25 cellular contexts compared by ENCODE assay signal in the genomic region with DNA sequence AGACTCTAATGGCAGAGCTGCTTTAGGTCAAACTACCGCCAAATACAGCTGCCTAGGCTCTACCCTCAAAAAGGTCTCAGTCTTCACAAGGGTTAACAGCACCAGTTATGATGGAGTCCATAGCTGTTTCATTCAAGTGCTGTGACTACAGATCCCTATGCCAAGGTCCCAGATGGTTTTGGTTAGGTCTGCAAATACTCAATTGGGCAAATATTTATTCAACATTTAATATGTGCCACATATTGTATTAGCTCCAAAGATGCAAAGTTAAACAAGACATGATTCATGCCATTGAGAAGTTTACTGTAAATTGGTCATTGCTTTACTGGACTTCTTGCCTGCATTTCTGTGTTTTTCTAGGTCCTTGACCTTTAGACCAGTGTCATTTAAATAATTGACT. TPM values are rescaled to one million over a fixed set of nuclear protein-coding genes. Genes with fewer than 3 reads are reported as not detected.
"Had no signal": no experiment of that assay in that cellular context is flagged by ENCODE, and none has a peak within 500 bp of the region (broad histone marks: within the 10 kb centered on the region; RNA-seq: fewer than 3 reads in every experiment).

No MANE protein-coding gene starts in this region.

- H3K9me3 ChIP-seq: breast epithelium, gastrocnemius medialis, left ventricle myocardium inferior, spleen, suprapubic skin, tibial artery, upper lobe of right lung had no signal

- H3K4me1 ChIP-seq: breast epithelium, gastrocnemius medialis, left ventricle myocardium inferior, spleen, suprapubic skin, tibial artery, upper lobe of right lung had no signal

- ATAC-seq: activated naive CD4-positive, alpha-beta T cell treated with anti-CD3 and anti-CD28 coated beads, Interleukin-2, amount 50 U/mL, for 72 hours; activated T-cell treated with anti-CD3 and anti-CD28 coated beads, Interleukin-2, amount 50 U/mL, for 72 hours; esophagus mucosa; gastrocnemius medialis; right cardiac atrium; upper lobe of right lung had no signal

- H3K27me3 ChIP-seq: breast epithelium, gastrocnemius medialis, spleen, suprapubic skin, tibial artery, upper lobe of right lung had no signal

- H3K27ac ChIP-seq: breast epithelium, gastrocnemius medialis, left ventricle myocardium inferior, spleen, suprapubic skin, tibial artery, upper lobe of right lung, VCaP had no signal

- H3K36me3 ChIP-seq: breast epithelium, gastrocnemius medialis, left ventricle myocardium inferior, spleen, suprapubic skin, tibial artery, upper lobe of right lung had no signal

- H3K4me3 ChIP-seq: breast epithelium, gastrocnemius medialis, left ventricle myocardium inferior, spleen, suprapubic skin, tibial artery, upper lobe of right lung had no signal

- DNase-seq: activated CD4-positive, alpha-beta T cell treated with anti-CD3 and anti-CD28 coated beads for 4 hours; activated CD4-positive, alpha-beta T cell treated with anti-CD3 and anti-CD28 coated beads, Interleukin-2, amount 50 U/mL, for 4 hours; activated naive CD4-positive, alpha-beta T cell; activated T-cell treated with anti-CD3 and anti-CD28 coated beads for 4 hours; activated T-cell treated with anti-CD3 and anti-CD28 coated beads, Interleukin-2, amount 50 U/mL, for 72 hours; central memory CD4-positive, alpha-beta T cell; gastrocnemius medialis; hypothalamus; kidney glomerular epithelial cell; left ventricle myocardium inferior; posterior cingulate gyrus; right cardiac atrium; spleen; stimulated activated naive CD4-positive, alpha-beta T cell; T-helper 9 cell; tibial artery; upper lobe of right lung had no signal

RNA-seq across cellular contexts. Expression of a gene that starts 55.8 kb away (rescaled TPM):
- total RNA-seq: activated naive CD4-positive, alpha-beta T cell treated with anti-CD3 and anti-CD28 coated beads, Interleukin-2, amount 50 U/mL, for 72 hours; activated T-cell treated with anti-CD3 and anti-CD28 coated beads, Interleukin-2, amount 50 U/mL, for 72 hours; breast epithelium; esophagus mucosa; gastrocnemius medialis; left ventricle myocardium inferior; lung microvascular endothelial cell; mucosa of gallbladder; osteoblast; right cardiac atrium; spleen; suprapubic skin; upper lobe of right lung had no signal
- polyA plus RNA-seq: right cardiac atrium, spleen had no signal
